ENCODE assay signal across 12 cellular contexts in the genomic region with DNA sequence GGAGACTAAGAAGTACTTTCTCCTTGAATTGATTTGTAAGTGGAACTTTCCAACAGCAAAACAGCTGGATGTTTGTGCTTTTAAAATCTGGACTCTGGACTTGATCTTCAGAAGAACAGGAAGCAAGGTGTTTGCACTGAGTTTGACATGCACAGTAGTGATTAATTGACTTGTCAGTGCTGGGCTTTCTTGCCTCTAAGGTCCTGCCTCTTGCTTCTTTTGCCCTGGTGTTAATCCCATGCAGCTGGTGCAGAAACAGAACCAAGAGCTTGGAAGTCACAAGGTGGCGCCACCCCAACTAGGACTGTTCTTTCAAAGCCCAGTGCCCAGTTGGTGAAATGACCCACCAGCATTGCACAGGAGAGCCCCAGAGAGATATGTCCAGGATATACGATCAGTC.
A peak's percentile ranks its signal among the peaks of the same experiment; 100 is the strongest.
DNase-seq lines count a peak whose midpoint lies in the region; ATAC-seq and TF ChIP-seq lines count a peak whose summit lies in the region.
"Had no signal": no experiment of that assay in that cellular context is flagged by ENCODE, and none has a peak within 500 bp of the region (broad histone marks: within the 10 kb centered on the region; RNA-seq: fewer than 3 reads in every experiment).

No MANE protein-coding gene starts in this region.

- CTCF ChIA-PET in Caco-2 (lab: Charles Lee) = interaction anchor here (0.6 to 2.6 kb wide), 9 partner anchors 10 to 122 kb away, joined by 3 to 23 read pairs (median 4); no protein-coding TSS in a partner anchor
- CTCF ChIA-PET in CD4-positive, alpha-beta T cell (lab: Charles Lee) = no interaction called here

- H3K9me3 Mint-ChIP-seq in Caco-2 (ENCODE audit: unreplicated experiment) = peaks cover 32% of the 10 kb centered on the region
- no peaks in the 10 kb centered on the region for H3K9me3 Mint-ChIP-seq in CD4-positive, alpha-beta T cell

- TF ChIP-seq RAD21 in liver (IDR thresholded peaks at IDR 0.05) = peak; percentile 23 to 54

- no peaks in the 10 kb centered on the region for H3K27me3 ChIP-seq in Caco-2 (replicated peaks; ENCODE audit: control insufficient read depth, insufficient read depth, low read length)
- no peaks in the 10 kb centered on the region for H3K27me3 ChIP-seq in liver (ENCODE audit: control insufficient read depth in 4 of 4, insufficient read depth in 4 of 4, low read length in 3 of 4)
- H3K27me3 ChIP-seq in CD4-positive, alpha-beta T cell (ENCODE audit: control insufficient read depth, insufficient read depth, low read length) = no peaks in the 10 kb centered on the region
- H3K27me3 ChIP-seq: SJCRH30 had no signal

- H3K27ac Mint-ChIP-seq in Caco-2 (ENCODE audit: unreplicated experiment) = no peak overlapping the region
- H3K27ac Mint-ChIP-seq in CD4-positive, alpha-beta T cell = no peak overlapping the region
- H3K27ac Mint-ChIP-seq: activated T-cell treated with anti-CD3 and anti-CD28 coated beads, Interleukin-2, amount 50 U/mL, for 24 hours; naive B cell had no signal

- H3K4me3 Mint-ChIP-seq in Caco-2 (ENCODE audit: unreplicated experiment) = no peak overlapping the region
- H3K4me3 Mint-ChIP-seq in CD4-positive, alpha-beta T cell = no peak overlapping the region
- H3K4me3 Mint-ChIP-seq: activated T-cell treated with anti-CD3 and anti-CD28 coated beads, Interleukin-2, amount 50 U/mL, for 24 hours; naive B cell had no signal

- POLR2A ChIA-PET in Caco-2 (lab: Charles Lee) = interaction anchor here (0.7 to 1.0 kb wide), 2 partner anchors 9 to 31 kb away, joined by 3 read pairs; no protein-coding TSS in a partner anchor
- POLR2A ChIA-PET in CD4-positive, alpha-beta T cell (lab: Charles Lee) = no interaction called here

- H3K9ac ChIP-seq in liver (ENCODE audit: low read depth in 1 of 2, low read length in 2 of 2) = no peak overlapping the region

- intact Hi-C loops in Caco-2 (cut with micrococcal nuclease; ENCODE audit: unreplicated experiment) = loop anchor here (1.0 kb wide), 3 partner anchors 25 to 43 kb away; no protein-coding TSS in a partner anchor
- intact Hi-C loops in CD4-positive, alpha-beta T cell (cut with DNase I, micrococcal nuclease) = no loop called here

- BruUV-seq in Caco-2 (replicated peaks; lab: Mats Ljungman, UMichigan) = no TSS peak

- H3K9me3 ChIP-seq in Caco-2 (peaks cover 17% of the 10 kb centered on the region), liver (ENCODE audit: control insufficient read depth in 4 of 4, low read length in 3 of 4) (no peaks in the 10 kb centered on the region)
- peaks cover 7% of the 10 kb centered on the region for H3K9me3 ChIP-seq in CD4-positive, alpha-beta T cell (ENCODE audit: control insufficient read depth, low read length)

- in situ Hi-C loops in astrocyte of the spinal cord (cut with HindIII; ENCODE audit: low sequenced_read_pairs) = no loop called here

- WGBS in liver = 68% methylated on average over 2 of the region's 2 CpGs

- TF ChIP-seq CTCF in Caco-2 (IDR thresholded peaks at IDR 0.05; ENCODE audit: insufficient read depth in 1 of 2, low read depth in 1 of 2, low read length in 1 of 2, severe bottlenecking in 1 of 2, unreplicated experiment in 1 of 2) (peak; percentile 58 to 70), astrocyte of the spinal cord (IDR thresholded peaks at IDR 0.05; ENCODE audit: low read depth, low read length) (peak; percentile 53), liver (IDR thresholded peaks at IDR 0.05; ENCODE audit: low read depth, low read length, missing input control) (peak; percentile 15)
- TF ChIP-seq CTCF in CD4-positive, alpha-beta T cell (IDR thresholded peaks at IDR 0.05) = no peak

- no peak overlapping the region for H3K27ac ChIP-seq in liver (ENCODE audit: low read depth in 1 of 2, low read length in 2 of 2)
- no peak overlapping the region for H3K27ac ChIP-seq in CD4-positive, alpha-beta T cell (ENCODE audit: low read depth, low read length)
- H3K27ac ChIP-seq: SJCRH30 had no signal

- no peak overlapping the region for H3K4me3 ChIP-seq in Caco-2 (ENCODE audit: low read depth, low read length)
- no peak overlapping the region for H3K4me3 ChIP-seq in astrocyte of the spinal cord (ENCODE audit: low read depth, low read length)
- H3K4me3 ChIP-seq in liver (ENCODE audit: low read depth in 1 of 3, low read length in 3 of 3) = no peak overlapping the region
- H3K4me3 ChIP-seq: SJCRH30 had no signal

- H3K36me3 ChIP-seq in Caco-2 (ENCODE audit: control insufficient read depth, insufficient read depth, low read length) (no peaks in the 10 kb centered on the region), liver (ENCODE audit: control insufficient read depth in 4 of 4, insufficient read depth in 3 of 4, low read depth in 1 of 4, low read length in 3 of 4) (no peaks in the 10 kb centered on the region)
- H3K36me3 ChIP-seq: SJCRH30 had no signal

- H3K36me3 Mint-ChIP-seq in Caco-2 (ENCODE audit: insufficient read depth, unreplicated experiment) = no peaks in the 10 kb centered on the region
- H3K36me3 Mint-ChIP-seq in CD4-positive, alpha-beta T cell (ENCODE audit: low read depth) = no peaks in the 10 kb centered on the region

- DNase-seq in Caco-2 = peak; percentile 82 to 87
- peak; percentile 85 for DNase-seq in HT-29 (ENCODE audit: low spot score)
- DNase-seq in astrocyte of the spinal cord (ENCODE audit: low read depth, low spot score) = peak; percentile 16
- no peak for DNase-seq in CD4-positive, alpha-beta T cell
- DNase-seq: activated T-cell treated with anti-CD3 and anti-CD28 coated beads, Interleukin-2, amount 50 U/mL, for 24 hours; KBM-7; naive B cell had no signal

- peaks cover 23% of the 10 kb centered on the region for H3K4me1 ChIP-seq in Caco-2
- no peaks in the 10 kb centered on the region for H3K4me1 ChIP-seq in liver (ENCODE audit: control insufficient read depth in 4 of 4, insufficient read depth in 4 of 4, low read length in 3 of 4)

- H3K4me1 Mint-ChIP-seq in Caco-2 (ENCODE audit: low read depth, unreplicated experiment) = peaks cover 20% of the 10 kb centered on the region
- no peaks in the 10 kb centered on the region for H3K4me1 Mint-ChIP-seq in CD4-positive, alpha-beta T cell (ENCODE audit: low read depth)

- no peak for ATAC-seq in HG02973 (IDR thresholded peaks at IDR 0.05; ENCODE audit: unreplicated experiment)
- ATAC-seq in GM19395 (IDR thresholded peaks at IDR 0.05; ENCODE audit: unreplicated experiment) = no peak
- no peak for ATAC-seq in CD4-positive, alpha-beta T cell (ENCODE audit: poor library complexity)
- no peak for ATAC-seq in HG03280 (IDR thresholded peaks at IDR 0.05; ENCODE audit: unreplicated experiment)

- no peaks in the 10 kb centered on the region for H3K27me3 Mint-ChIP-seq in Caco-2 (ENCODE audit: insufficient read depth, unreplicated experiment)
- H3K27me3 Mint-ChIP-seq in CD4-positive, alpha-beta T cell = peaks cover 24% of the 10 kb centered on the region

TF ChIP-seq in liver, 16 proteins besides CTCF, POLR2A, EP300 and RAD21 (continues in another document):
- TF ChIP-seq HNF4G (IDR thresholded peaks at IDR 0.05) = no peak
- TF ChIP-seq SP1 (IDR thresholded peaks at IDR 0.05) = no peak
- TF ChIP-seq, protein P1, sequence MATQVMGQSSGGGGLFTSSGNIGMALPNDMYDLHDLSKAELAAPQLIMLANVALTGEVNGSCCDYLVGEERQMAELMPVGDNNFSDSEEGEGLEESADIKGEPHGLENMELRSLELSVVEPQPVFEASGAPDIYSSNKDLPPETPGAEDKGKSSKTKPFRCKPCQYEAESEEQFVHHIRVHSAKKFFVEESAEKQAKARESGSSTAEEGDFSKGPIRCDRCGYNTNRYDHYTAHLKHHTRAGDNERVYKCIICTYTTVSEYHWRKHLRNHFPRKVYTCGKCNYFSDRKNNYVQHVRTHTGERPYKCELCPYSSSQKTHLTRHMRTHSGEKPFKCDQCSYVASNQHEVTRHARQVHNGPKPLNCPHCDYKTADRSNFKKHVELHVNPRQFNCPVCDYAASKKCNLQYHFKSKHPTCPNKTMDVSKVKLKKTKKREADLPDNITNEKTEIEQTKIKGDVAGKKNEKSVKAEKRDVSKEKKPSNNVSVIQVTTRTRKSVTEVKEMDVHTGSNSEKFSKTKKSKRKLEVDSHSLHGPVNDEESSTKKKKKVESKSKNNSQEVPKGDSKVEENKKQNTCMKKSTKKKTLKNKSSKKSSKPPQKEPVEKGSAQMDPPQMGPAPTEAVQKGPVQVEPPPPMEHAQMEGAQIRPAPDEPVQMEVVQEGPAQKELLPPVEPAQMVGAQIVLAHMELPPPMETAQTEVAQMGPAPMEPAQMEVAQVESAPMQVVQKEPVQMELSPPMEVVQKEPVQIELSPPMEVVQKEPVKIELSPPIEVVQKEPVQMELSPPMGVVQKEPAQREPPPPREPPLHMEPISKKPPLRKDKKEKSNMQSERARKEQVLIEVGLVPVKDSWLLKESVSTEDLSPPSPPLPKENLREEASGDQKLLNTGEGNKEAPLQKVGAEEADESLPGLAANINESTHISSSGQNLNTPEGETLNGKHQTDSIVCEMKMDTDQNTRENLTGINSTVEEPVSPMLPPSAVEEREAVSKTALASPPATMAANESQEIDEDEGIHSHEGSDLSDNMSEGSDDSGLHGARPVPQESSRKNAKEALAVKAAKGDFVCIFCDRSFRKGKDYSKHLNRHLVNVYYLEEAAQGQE (IDR thresholded peaks at IDR 0.05) = no peak
- TF ChIP-seq, protein P2, sequence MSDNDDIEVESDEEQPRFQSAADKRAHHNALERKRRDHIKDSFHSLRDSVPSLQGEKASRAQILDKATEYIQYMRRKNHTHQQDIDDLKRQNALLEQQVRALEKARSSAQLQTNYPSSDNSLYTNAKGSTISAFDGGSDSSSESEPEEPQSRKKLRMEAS (IDR thresholded peaks at IDR 0.05) = no peak
- TF ChIP-seq FOXA2 (IDR thresholded peaks at IDR 0.05) = no peak
- no peak for TF ChIP-seq FOXA1 (IDR thresholded peaks at IDR 0.05)
- TF ChIP-seq RXRA (IDR thresholded peaks at IDR 0.05) = no peak
- TF ChIP-seq, protein P3, sequence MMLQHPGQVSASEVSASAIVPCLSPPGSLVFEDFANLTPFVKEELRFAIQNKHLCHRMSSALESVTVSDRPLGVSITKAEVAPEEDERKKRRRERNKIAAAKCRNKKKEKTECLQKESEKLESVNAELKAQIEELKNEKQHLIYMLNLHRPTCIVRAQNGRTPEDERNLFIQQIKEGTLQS (IDR thresholded peaks at IDR 0.05) = no peak
- TF ChIP-seq TAF1 (conservative IDR thresholded peaks at IDR 0.05) = no peak

Comparison
In these comparisons a context has a peak if more than half of its experiments do, and no peak if none do; other contexts are left out.
1. DNase-seq: peak in Caco-2 (2 of 2), HT-29 (single experiment) and astrocyte of the spinal cord (single experiment); none in CD4-positive, alpha-beta T cell (0 of 10).